11 cellular contexts compared by ENCODE assay signal in the genomic region with DNA sequence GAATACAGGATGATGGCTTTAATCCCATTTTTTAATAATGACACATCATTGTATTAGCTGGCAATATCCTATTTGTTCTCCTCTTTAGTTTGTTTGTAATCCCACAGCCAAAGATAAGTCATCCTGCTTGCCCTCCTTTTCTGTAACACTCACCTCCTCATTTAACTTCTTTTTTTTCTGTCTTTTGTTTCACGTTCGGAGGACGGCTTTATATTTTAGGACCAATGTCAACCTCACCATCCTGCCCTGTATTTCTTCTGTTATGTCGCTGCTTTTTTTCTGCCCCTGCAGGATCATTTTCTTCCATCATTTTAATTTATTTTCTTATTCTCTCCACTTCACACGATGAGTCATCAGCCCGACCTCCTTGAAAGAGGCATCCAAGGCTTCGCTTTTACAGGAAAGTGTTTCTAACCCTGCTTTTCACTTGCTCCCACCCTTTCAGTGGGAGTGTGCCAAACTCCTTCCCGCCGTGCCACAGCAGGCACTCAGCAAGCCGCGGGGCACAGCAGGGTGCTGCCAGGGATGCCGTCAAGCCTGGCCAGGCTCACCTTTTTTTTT. TPM values are rescaled to one million over a fixed set of nuclear protein-coding genes. Genes with fewer than 3 reads are reported as not detected.
DNase-seq lines count a peak whose midpoint lies in the region; ATAC-seq, FAIRE-seq and TF ChIP-seq lines count a peak whose summit lies in the region.
"Had no signal": no experiment of that assay in that cellular context is flagged by ENCODE, and none has a peak within 500 bp of the region (broad histone marks: within the 10 kb centered on the region; RNA-seq: fewer than 3 reads in every experiment).

No MANE protein-coding gene starts in this region.

- peak overlapping the region; percentile 80 for H3K4me2 ChIP-seq in keratinocyte (ENCODE audit: control insufficient read depth, extremely low read depth, insufficient read depth, low read depth, low read length)

- TF ChIP-seq CTCF in keratinocyte (optimal IDR thresholded peaks at IDR 0.05 in 1 of 3, IDR thresholded peaks at IDR 0.05 in 1 of 3, conservative IDR thresholded peaks at IDR 0.05 in 1 of 3; ENCODE audit: extremely low read depth in 1 of 3, insufficient read depth in 2 of 3, low read length in 3 of 3) = no peak
- TF ChIP-seq CTCF in vagina (IDR thresholded peaks at IDR 0.05) = no peak

- peaks cover 21 to 32% of the 10 kb centered on the region in 2 donors for H3K27me3 Mint-ChIP-seq in CD4-positive, alpha-beta memory T cell

- intact Hi-C loops in vagina (cut with DNase I) = no loop called here
- intact Hi-C loops in CD4-positive, alpha-beta memory T cell (cut with micrococcal nuclease) = no loop called here

- peak; percentile 41 for DNase-seq in NCI-H82 (lab: John Stamatoyannopoulos, UW)
- no peak for DNase-seq in NCI-H82 treated with DMSO at 0.1 percent for 48 hours (lab: John Stamatoyannopoulos, UW; ENCODE audit: unreplicated experiment)
- DNase-seq in amniotic stem cell (lab: John Stamatoyannopoulos, UW) = peak; percentile 65
- no peak for DNase-seq in keratinocyte (ENCODE audit: low read depth, low spot score)
- DNase-seq in vagina (ENCODE audit: extremely low spot score in 2 of 2) = no peak
- no peak for DNase-seq in CD4-positive, alpha-beta memory T cell
- DNase-seq: activated naive CD8-positive, alpha-beta T cell treated with anti-CD3 and anti-CD28 coated beads, Interleukin-2, amount 10 ng/mL, durations not matched to agents 7 days and 5 days; CD4-positive, CD25-positive, alpha-beta regulatory T cell; left cardiac atrium had no signal

- H2AFZ ChIP-seq in keratinocyte (ENCODE audit: control insufficient read depth, low read length) = no peak overlapping the region

- H3K27ac ChIP-seq in keratinocyte (ENCODE audit: control insufficient read depth, insufficient read depth, low read length) (peak overlapping the region; percentile 79), vagina (peak overlapping the region; percentile 42)
- H3K27ac ChIP-seq in CD4-positive, alpha-beta memory T cell (ENCODE audit: low read depth, low read length) = no peak overlapping the region

- no peak overlapping the region for H3K4me3 Mint-ChIP-seq in CD4-positive, alpha-beta memory T cell
- H3K4me3 Mint-ChIP-seq: activated naive CD8-positive, alpha-beta T cell treated with anti-CD3 and anti-CD28 coated beads, Interleukin-2, amount 10 ng/mL, durations not matched to agents 7 days and 5 days; CD4-positive, CD25-positive, alpha-beta regulatory T cell had no signal

- H3K4me1 ChIP-seq in keratinocyte (ENCODE audit: control insufficient read depth, extremely low read depth, insufficient read depth, low read length) (peaks cover 18% of the 10 kb centered on the region), vagina (peaks cover 32% of the 10 kb centered on the region)
- no peaks in the 10 kb centered on the region for H3K4me1 ChIP-seq in CD4-positive, alpha-beta memory T cell (ENCODE audit: insufficient read depth, low read length)

- no peaks in the 10 kb centered on the region for H3K27me3 ChIP-seq in keratinocyte (ENCODE audit: control insufficient read depth, extremely low read depth, insufficient read depth, low read length)
- no peaks in the 10 kb centered on the region for H3K27me3 ChIP-seq in vagina
- H3K27me3 ChIP-seq in CD4-positive, alpha-beta memory T cell (ENCODE audit: insufficient read depth, low read length) = no peaks in the 10 kb centered on the region

- no peak for ATAC-seq in HG03571 (IDR thresholded peaks at IDR 0.05; ENCODE audit: unreplicated experiment)
- ATAC-seq in HG03354 (IDR thresholded peaks at IDR 0.05; ENCODE audit: poor library complexity, severe bottlenecking, unreplicated experiment) = no peak

- dilution Hi-C loops in keratinocyte (cut with MboI; ENCODE audit: extremely low pct_ligation_motif_present, low sequenced_read_pairs) = no loop called here

- H3K9me3 ChIP-seq in keratinocyte (ENCODE audit: control insufficient read depth, low read depth, low read length) (no peaks in the 10 kb centered on the region), vagina (no peaks in the 10 kb centered on the region)
- H3K9me3 ChIP-seq in CD4-positive, alpha-beta memory T cell (ENCODE audit: control insufficient read depth in 1 of 2, low read length in 2 of 2) = no peaks in the 10 kb centered on the region

- H3K4me1 Mint-ChIP-seq in CD4-positive, alpha-beta memory T cell = no peaks in the 10 kb centered on the region
- H3K4me1 Mint-ChIP-seq: activated naive CD8-positive, alpha-beta T cell treated with anti-CD3 and anti-CD28 coated beads, Interleukin-2, amount 10 ng/mL, durations not matched to agents 7 days and 5 days had no signal

- no peak overlapping the region for H3K27ac Mint-ChIP-seq in CD4-positive, alpha-beta memory T cell
- H3K27ac Mint-ChIP-seq: activated naive CD8-positive, alpha-beta T cell treated with anti-CD3 and anti-CD28 coated beads, Interleukin-2, amount 10 ng/mL, durations not matched to agents 7 days and 5 days; CD4-positive, CD25-positive, alpha-beta regulatory T cell had no signal

- POLR2A ChIA-PET in CD4-positive, alpha-beta memory T cell (lab: Charles Lee; ENCODE audit: partially characterized antibody) = no interaction called here

- H3K4me3 ChIP-seq in keratinocyte (ENCODE audit: control insufficient read depth in 2 of 3, extremely low read depth in 1 of 3, insufficient read depth in 2 of 3, low read depth in 1 of 3, low read length in 3 of 3) = peak overlapping the region in 1 of 3 experiments; percentile 40
- peak overlapping the region in 1 of 2 donors; percentile 15 for H3K4me3 ChIP-seq in vagina
- H3K4me3 ChIP-seq in CD4-positive, alpha-beta memory T cell (ENCODE audit: low read length in 2 of 2) = no peak overlapping the region

- FAIRE-seq in keratinocyte (lab: Jason Lieb, UNC) = peak; percentile 49

- H4K20me1 ChIP-seq in keratinocyte (ENCODE audit: control insufficient read depth, extremely low read depth, insufficient read depth, low read length) = no peaks in the 10 kb centered on the region

- H3K9ac ChIP-seq in keratinocyte (ENCODE audit: control insufficient read depth, extremely low read depth, insufficient read depth, low read length) = peak overlapping the region; percentile 53

- TF ChIP-seq POLR2A in vagina (IDR thresholded peaks at IDR 0.05) = no peak

- peaks cover 0 to 3% of the 10 kb centered on the region in 2 experiments for H3K36me3 ChIP-seq in keratinocyte (ENCODE audit: control insufficient read depth in 2 of 2, extremely low read depth in 1 of 2, insufficient read depth in 2 of 2, low read length in 2 of 2)
- no peaks in the 10 kb centered on the region for H3K36me3 ChIP-seq in vagina
- H3K36me3 ChIP-seq in CD4-positive, alpha-beta memory T cell (ENCODE audit: insufficient read depth, low read length) = no peaks in the 10 kb centered on the region

- H3K79me2 ChIP-seq in keratinocyte (ENCODE audit: control insufficient read depth, insufficient read depth, low read length) = peaks cover 39% of the 10 kb centered on the region

- peaks cover 3% of the 10 kb centered on the region for H3K9me1 ChIP-seq in keratinocyte (ENCODE audit: control insufficient read depth, extremely low read depth, insufficient read depth, low read length)

- peaks cover 0 to 2% (median 0%) of the 10 kb centered on the region in 8 donors for H3K9me3 Mint-ChIP-seq in CD4-positive, alpha-beta memory T cell
- H3K9me3 Mint-ChIP-seq: activated naive CD8-positive, alpha-beta T cell treated with anti-CD3 and anti-CD28 coated beads, Interleukin-2, amount 10 ng/mL, durations not matched to agents 7 days and 5 days had no signal

- H3K36me3 Mint-ChIP-seq in CD4-positive, alpha-beta memory T cell = no peaks in the 10 kb centered on the region
- H3K36me3 Mint-ChIP-seq: activated naive CD8-positive, alpha-beta T cell treated with anti-CD3 and anti-CD28 coated beads, Interleukin-2, amount 10 ng/mL, durations not matched to agents 7 days and 5 days; CD4-positive, CD25-positive, alpha-beta regulatory T cell had no signal

- CTCF ChIA-PET in CD4-positive, alpha-beta memory T cell (lab: Charles Lee; ENCODE audit: partially characterized antibody) = no interaction called here

RNA-seq across cellular contexts. Expression of a gene that starts 11.4 kb away (rescaled TPM):
- 40.4 to 53.9 TPM (median 47.0 TPM) in 3 replicates for polyA plus RNA-seq in keratinocyte
- polyA plus RNA-seq in keratinocyte (2011; ENCODE audit: low read depth) = 13.5 TPM
- polyA plus RNA-seq in keratinocyte (2011; cell fraction: cytosol; rRNA removed) = 42.4 and 68.1 TPM in 2 replicates
- polyA plus RNA-seq in keratinocyte (2011; cell fraction: nucleus; rRNA removed) = 64.7 and 66.8 TPM in 2 replicates
- 22.9 and 43.5 TPM in 2 replicates for polyA plus RNA-seq in keratinocyte (2012; ENCODE audit: low replicate concordance)
- 24.2 to 57.1 TPM (median 52.3 TPM) in 3 replicates for polyA minus RNA-seq in keratinocyte
- 36.8 TPM for polyA minus RNA-seq in keratinocyte (2011; cell fraction: cytosol; rRNA and poly(A)+ RNA removed)
- 14.5 and 32.2 TPM in 2 replicates for polyA minus RNA-seq in keratinocyte (2011; cell fraction: nucleus; rRNA and poly(A)+ RNA removed)
- 26.0 TPM for total RNA-seq in vagina
- 1 to 10 TPM; 1.8 TPM for total RNA-seq in CD4-positive, alpha-beta memory T cell
- 1 to 10 TPM in 1 of 2 donors, under 1 TPM in 1; 0.07 to 1.0 TPM for polyA plus RNA-seq in CD4-positive, alpha-beta memory T cell

Comparison
In these comparisons a context has a peak if more than half of its experiments do, and no peak if none do; other contexts are left out.
1. DNase-seq: peak in NCI-H82 (single experiment) and amniotic stem cell (single experiment); none in NCI-H82 treated with DMSO at 0.1 percent for 48 hours (single experiment), keratinocyte (single experiment), vagina (0 of 2) and CD4-positive, alpha-beta memory T cell (0 of 5).